In the genomic region with DNA sequence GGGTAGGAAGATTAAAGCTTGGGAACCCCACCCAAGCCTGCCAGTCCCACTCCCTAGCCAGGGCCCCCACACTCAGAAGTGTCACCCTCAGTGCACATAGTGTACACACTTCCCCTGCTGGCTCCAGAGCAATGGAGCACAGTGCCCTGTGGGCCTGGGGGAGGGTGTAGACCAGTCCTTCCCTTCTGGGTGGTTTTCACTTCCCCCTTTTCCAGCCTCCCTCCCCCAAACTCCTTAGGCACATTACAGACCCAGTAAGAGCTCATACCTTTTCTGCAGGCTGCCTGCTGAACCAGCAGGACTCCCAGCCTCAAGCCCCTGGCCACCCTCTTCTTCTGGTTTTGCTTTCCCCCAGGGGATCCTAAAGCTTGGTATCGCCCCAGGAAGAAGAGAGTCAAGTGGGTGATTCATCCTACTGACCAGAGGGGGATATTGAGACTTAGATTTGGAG, we compare ENCODE assay signal across 9 cellular contexts. TPM values are rescaled to one million over a fixed set of nuclear protein-coding genes. Genes with fewer than 3 reads are reported as not detected.
DNase-seq lines count a peak whose midpoint lies in the region; ATAC-seq lines count a peak whose summit lies in the region.
"Had no signal": no experiment of that assay in that cellular context is flagged by ENCODE, and none has a peak within 500 bp of the region (broad histone marks: within the 10 kb centered on the region; RNA-seq: fewer than 3 reads in every experiment).

A gene with protein sequence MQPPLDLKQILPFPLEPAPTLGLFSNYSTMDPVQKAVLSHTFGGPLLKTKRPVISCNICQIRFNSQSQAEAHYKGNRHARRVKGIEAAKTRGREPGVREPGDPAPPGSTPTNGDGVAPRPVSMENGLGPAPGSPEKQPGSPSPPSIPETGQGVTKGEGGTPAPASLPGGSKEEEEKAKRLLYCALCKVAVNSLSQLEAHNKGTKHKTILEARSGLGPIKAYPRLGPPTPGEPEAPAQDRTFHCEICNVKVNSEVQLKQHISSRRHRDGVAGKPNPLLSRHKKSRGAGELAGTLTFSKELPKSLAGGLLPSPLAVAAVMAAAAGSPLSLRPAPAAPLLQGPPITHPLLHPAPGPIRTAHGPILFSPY (minus strand): TSS at position 143 of the 451 bp plus-strand sequence. CDS start 219 bp downstream, outside the sequence.

- ATAC-seq in HG03108 (IDR thresholded peaks at IDR 0.05; ENCODE audit: unreplicated experiment) (peak; percentile 35), GM21515 (IDR thresholded peaks at IDR 0.05; ENCODE audit: unreplicated experiment) (no peak)

- no peak within 1 kb of the TSS for H3K4me3 ChIP-seq in mesendoderm (ENCODE audit: low read length)
- H3K4me3 ChIP-seq in effector memory CD4-positive, alpha-beta T cell (ENCODE audit: insufficient read depth, low read depth, low read length, poor library complexity, severe bottlenecking), result no peak within 1 kb of the TSS

- H3K79me2 ChIP-seq in mesendoderm (ENCODE audit: control insufficient read depth, insufficient read depth, low read length), result no peaks in the 10 kb centered on the region

- H3K23ac ChIP-seq in mesendoderm (ENCODE audit: low read length), result no peak within 1 kb of the TSS

- peak within 1 kb of the TSS; percentile 71 for H2AK5ac ChIP-seq in mesendoderm (ENCODE audit: low read length)

- H2BK15ac ChIP-seq in mesendoderm (replicated peaks; ENCODE audit: low read depth), result no peak within 1 kb of the TSS

- H3K56ac ChIP-seq in mesendoderm (ENCODE audit: low read length), result peak within 1 kb of the TSS; percentile 84

- no peaks in the 10 kb centered on the region for H3K79me1 ChIP-seq in mesendoderm (ENCODE audit: low read length)

- H2BK120ac ChIP-seq in mesendoderm (ENCODE audit: low read depth, low read length), result no peak within 1 kb of the TSS

- H3K9me3 ChIP-seq in effector memory CD4-positive, alpha-beta T cell (ENCODE audit: control insufficient read depth, low read length), result no peaks in the 10 kb centered on the region

- H4K5ac ChIP-seq in mesendoderm (ENCODE audit: low read length), result no peak within 1 kb of the TSS

- H4K8ac ChIP-seq in mesendoderm (ENCODE audit: low read depth, low read length), result peak within 1 kb of the TSS; percentile 58

- peak; percentile 77 to 85 for DNase-seq in AML-193 (lab: John Stamatoyannopoulos, UW)
- no peak for DNase-seq in mesendoderm
- no peak for DNase-seq in activated CD8-positive, alpha-beta memory T cell treated with anti-CD3 and anti-CD28 coated beads, Interleukin-2, amount 50 U/mL, for 48 hours
- no peak for DNase-seq in stimulated activated CD4-positive, alpha-beta T cell treated with anti-CD3 and anti-CD28 coated beads, Interleukin-1b, Interleukin-23, amount 100 ng/mL, for 48 hours
- DNase-seq in effector memory CD4-positive, alpha-beta T cell, result no peak
- DNase-seq: DND-41 had no signal

- 64 to 100% (median 86%) methylated on average over 1 of the region's 1 CpG for WGBS in adipose tissue, 3 donors
- no CpG with 5 or more reads among the region's 1 CpG for WGBS in mesendoderm (ENCODE audit: extremely low coverage, insufficient coverage, low lambda C conversion rate)

- H3K27ac ChIP-seq in adipose tissue (ENCODE audit: low read depth, low read length) (no peak within 1 kb of the TSS), mesendoderm (ENCODE audit: low read depth, low read length) (peak within 1 kb of the TSS; percentile 36)
- H3K27ac ChIP-seq in effector memory CD4-positive, alpha-beta T cell (ENCODE audit: insufficient read depth, low read length, poor library complexity, severe bottlenecking), result no peak within 1 kb of the TSS

- H3K27me3 ChIP-seq in mesendoderm (ENCODE audit: insufficient read depth, low read length, poor library complexity), result no peaks in the 10 kb centered on the region
- H3K27me3 ChIP-seq in effector memory CD4-positive, alpha-beta T cell (replicated peaks; ENCODE audit: control insufficient read depth, insufficient read depth, low read length, poor library complexity, severe bottlenecking), result no peaks in the 10 kb centered on the region

- H3K18ac ChIP-seq in mesendoderm (ENCODE audit: low read length), result peak within 1 kb of the TSS; percentile 35

- H3K36me3 ChIP-seq in mesendoderm (ENCODE audit: control insufficient read depth, insufficient read depth, low read length), result no peaks in the 10 kb centered on the region
- no peaks in the 10 kb centered on the region for H3K36me3 ChIP-seq in effector memory CD4-positive, alpha-beta T cell (ENCODE audit: control insufficient read depth, insufficient read depth, low read length)

- H3K9ac ChIP-seq in mesendoderm (ENCODE audit: low read length), result peak within 1 kb of the TSS; percentile 67

- peak within 1 kb of the TSS; percentile 1 for H3K4ac ChIP-seq in mesendoderm (ENCODE audit: low read depth, low read length)

- peaks cover 46% of the 10 kb centered on the region for H3K4me1 ChIP-seq in mesendoderm (ENCODE audit: control insufficient read depth, low read depth, low read length)
- H3K4me1 ChIP-seq in effector memory CD4-positive, alpha-beta T cell (ENCODE audit: control insufficient read depth, insufficient read depth, low read length, poor library complexity, severe bottlenecking), result peaks cover under 1% of the 10 kb centered on the region

- H2BK5ac ChIP-seq in mesendoderm (ENCODE audit: low read length), result peak within 1 kb of the TSS; percentile 80

- peak within 1 kb of the TSS; percentile 13 for H3K4me2 ChIP-seq in mesendoderm (ENCODE audit: low read length)

RNA-seq across cellular contexts. Expression of the gene that starts here (rescaled TPM):
- polyA plus RNA-seq in adipose tissue, result 10 to 100 TPM in 2 of 3 donors, 1 to 10 TPM in 1; 2.3 to 23.8 (median 19.0) TPM
- 6.6 TPM for polyA plus RNA-seq in mesendoderm (2013, experiment 1 of 2)
- 6.0 TPM for polyA plus RNA-seq in mesendoderm (2013, experiment 2 of 2)

Comparison
In these comparisons a context has a peak if more than half of its experiments do, and no peak if none do; other contexts are left out.
1. DNase-seq: peak in AML-193 (2 of 2); none in mesendoderm (single experiment), activated CD8-positive, alpha-beta memory T cell treated with anti-CD3 and anti-CD28 coated beads, Interleukin-2, amount 50 U/mL, for 48 hours (single experiment), stimulated activated CD4-positive, alpha-beta T cell treated with anti-CD3 and anti-CD28 coated beads, Interleukin-1b, Interleukin-23, amount 100 ng/mL, for 48 hours (single experiment) and effector memory CD4-positive, alpha-beta T cell (0 of 3).